Comparison of ENCODE assay signal across 8 cellular contexts in genomic region chr3:122416966-122417365, GRCh38. TPM values are rescaled to one million over a fixed set of nuclear protein-coding genes. Genes with fewer than 3 reads are reported as not detected.
DNase-seq lines count a peak whose midpoint lies in the region; ATAC-seq and TF ChIP-seq lines count a peak whose summit lies in the region.

No MANE protein-coding gene starts in this region.

- 8% methylated on average over 14 of the region's 14 CpGs for WGBS in SK-N-SH (ENCODE audit: low lambda C conversion rate)
- 46 to 60% methylated on average over 14 of the region's 14 CpGs for WGBS in sigmoid colon, 2 donors

- TF ChIP-seq EP300 in SK-N-SH (IDR thresholded peaks at IDR 0.05; ENCODE audit: borderline replicate concordance in 1 of 2, low read depth in 1 of 2, low read length in 1 of 2) (no peak), sigmoid colon (IDR thresholded peaks at IDR 0.05) (no peak)

- peaks cover 11 to 17% of the 10 kb centered on the region in 2 experiments for H3K36me3 ChIP-seq in SK-N-SH (replicated peaks in 1 of 2; ENCODE audit: control insufficient read depth in 1 of 2, insufficient read depth in 2 of 2, low read length in 1 of 2)
- H3K36me3 ChIP-seq in sigmoid colon: peaks cover 0 to 20% (median 0%) of the 10 kb centered on the region in 4 donors

- no peaks in the 10 kb centered on the region for H3K9me2 ChIP-seq in SK-N-SH

- intact Hi-C loops in sigmoid colon (cut with DNase I): loop anchor here (1.0 to 10.0 kb wide), 4 partner anchors 33 to 145 kb away; partner anchors contain the start of genes DTX3L, FAM162A, KPNA1 and PARP9

- no peak for TF ChIP-seq RAD21 in SK-N-SH (IDR thresholded peaks at IDR 0.05; ENCODE audit: low read length)

- no peak for TF ChIP-seq CTCF in SK-N-SH (IDR thresholded peaks at IDR 0.05)
- TF ChIP-seq CTCF in fibroblast of pulmonary artery (IDR thresholded peaks at IDR 0.05; ENCODE audit: low read length, missing control alignments): no peak
- TF ChIP-seq CTCF in sigmoid colon (IDR thresholded peaks at IDR 0.05): no peak

- H3K4me1 ChIP-seq in SK-N-SH (ENCODE audit: control insufficient read depth in 1 of 2, insufficient read depth in 2 of 2, low read depth in 1 of 2, low read length in 1 of 2): peaks cover 7 to 8% of the 10 kb centered on the region in 2 experiments
- peaks cover 0 to 31% (median 27%) of the 10 kb centered on the region in 4 donors for H3K4me1 ChIP-seq in sigmoid colon

- H3K9me3 ChIP-seq in SK-N-SH: no peaks in the 10 kb centered on the region
- no peaks in the 10 kb centered on the region for H3K9me3 ChIP-seq in sigmoid colon

- no peak for DNase-seq in SK-N-SH
- DNase-seq in fibroblast of pulmonary artery (ENCODE audit: low read depth): peak; percentile 11
- DNase-seq in sigmoid colon: no peak
- DNase-seq in SW480 (ENCODE audit: low spot score): no peak
- no peak for DNase-seq in DMS53 (lab: John Stamatoyannopoulos, UW)

- ATAC-seq in GM21529 (IDR thresholded peaks at IDR 0.05; ENCODE audit: unreplicated experiment) (no peak), GM18502 (IDR thresholded peaks at IDR 0.05; ENCODE audit: poor library complexity, unreplicated experiment) (no peak)

- H3K4me2 ChIP-seq in SK-N-SH: peak overlapping the region; percentile 81

- peak overlapping the region; percentile 61 for H2AFZ ChIP-seq in SK-N-SH (ENCODE audit: low read depth)

- no peak for TF ChIP-seq POLR2A in sigmoid colon (IDR thresholded peaks at IDR 0.05)

- POLR2A ChIA-PET in SK-N-SH (lab: Yijun Ruan, JAX): interaction anchor here (0.6 to 2.7 kb wide), 5 partner anchors 24 to 520 kb away, joined by 3 to 21 read pairs (median 4); partner anchors contain the start of genes FAM162A, KPNA1 and MIX23

- H3K9ac ChIP-seq in SK-N-SH: peak overlapping the region; percentile 85

- peaks cover 3% of the 10 kb centered on the region for H3F3A ChIP-seq in SK-N-SH (replicated peaks; ENCODE audit: insufficient read depth)

- H3K4me3 ChIP-seq in GM08714 (ENCODE audit: low read length): peak overlapping the region; percentile 73
- H3K4me3 ChIP-seq in SK-N-SH (ENCODE audit: low read depth in 2 of 2, low read length in 1 of 2): peak overlapping the region; percentile 74 to 95
- peak overlapping the region; percentile 71 for H3K4me3 ChIP-seq in fibroblast of pulmonary artery (replicated peaks; ENCODE audit: low read depth, low read length)
- H3K4me3 ChIP-seq in sigmoid colon: peak overlapping the region; percentile 54 to 89 (median 76)

- H4K20me1 ChIP-seq in SK-N-SH (ENCODE audit: insufficient read depth): no peaks in the 10 kb centered on the region

- peaks cover 66% of the 10 kb centered on the region for H3K79me2 ChIP-seq in SK-N-SH (ENCODE audit: insufficient read depth)

- H3K27ac ChIP-seq in SK-N-SH (ENCODE audit: low read depth in 2 of 2, low read length in 1 of 2): peak overlapping the region; percentile 90 to 97
- H3K27ac ChIP-seq in sigmoid colon: peak overlapping the region; percentile 84 to 90 (median 88)

- CTCF ChIA-PET in SK-N-SH (lab: Yijun Ruan, JAX): interaction anchor here (1.0 to 2.7 kb wide), 5 partner anchors 24 to 262 kb away, joined by 3 to 18 read pairs (median 4); partner anchors contain the start of gene FAM162A

- no peaks in the 10 kb centered on the region for H3K27me3 ChIP-seq in SK-N-SH (ENCODE audit: insufficient read depth)
- H3K27me3 ChIP-seq in sigmoid colon: no peaks in the 10 kb centered on the region

TF ChIP-seq in SK-N-SH, 30 proteins besides CTCF, POLR2A, EP300 and RAD21:
- TF ChIP-seq YY1 (IDR thresholded peaks at IDR 0.05; ENCODE audit: low read depth) (peak; percentile 70), FOSL2 (IDR thresholded peaks at IDR 0.05; ENCODE audit: borderline replicate concordance, low read depth) (no peak), TEAD4 (IDR thresholded peaks at IDR 0.05; ENCODE audit: borderline replicate concordance, insufficient read depth) (no peak), RCOR1 (IDR thresholded peaks at IDR 0.05; ENCODE audit: low read length) (no peak), MXI1 (IDR thresholded peaks at IDR 0.05; ENCODE audit: low read depth, low read length) (no peak)

RNA-seq across cellular contexts. Expression of gene WDR5B, which starts 1.1 kb away (rescaled TPM):
- polyA plus RNA-seq in SK-N-SH (2012; rRNA removed) (2.2 and 3.5 TPM in 2 replicates), sigmoid colon (1 to 10 TPM; 1.2 to 3.2 (median 1.2) TPM)
- polyA plus RNA-seq in SK-N-SH (2012; cell fraction: cytosol; rRNA removed): 3.7 and 3.8 TPM in 2 replicates
- 0.95 and 2.5 TPM in 2 replicates for polyA plus RNA-seq in SK-N-SH (2012; cell fraction: nucleus; rRNA removed)
- 1 to 10 TPM; 1.9 to 4.6 (median 2.7) TPM for total RNA-seq in sigmoid colon

RNA-seq across cellular contexts. Expression of gene FAM162A, which starts 33.0 kb away (rescaled TPM):
- polyA plus RNA-seq in SK-N-SH (2012; rRNA removed): 35.1 and 35.3 TPM in 2 replicates
- polyA plus RNA-seq in SK-N-SH (2012; cell fraction: cytosol; rRNA removed): 44.8 and 68.1 TPM in 2 replicates
- 14.1 and 17.1 TPM in 2 replicates for polyA plus RNA-seq in SK-N-SH (2012; cell fraction: nucleus; rRNA removed)
- 10 to 100 TPM; 37.1 to 56.6 (median 45.6) TPM for total RNA-seq in sigmoid colon
- 100 to 1,000 TPM; 200 to 298 (median 277) TPM for polyA plus RNA-seq in sigmoid colon

RNA-seq across cellular contexts. Expression of gene MIX23, which starts 33.9 kb away (rescaled TPM):
- polyA plus RNA-seq in SK-N-SH (2012; rRNA removed) (11.0 and 11.2 TPM in 2 replicates), sigmoid colon (10 to 100 TPM; 43.2 to 49.2 (median 44.5) TPM)
- polyA plus RNA-seq in SK-N-SH (2012; cell fraction: cytosol; rRNA removed): 12.8 and 24.8 TPM in 2 replicates
- 5.8 and 21.0 TPM in 2 replicates for polyA plus RNA-seq in SK-N-SH (2012; cell fraction: nucleus; rRNA removed)
- 10 to 100 TPM in 3 of 4 donors, 1 to 10 TPM in 1; 8.2 to 24.8 (median 17.2) TPM for total RNA-seq in sigmoid colon
